ENCODE assay signal across 1 cellular context in the genomic region with DNA sequence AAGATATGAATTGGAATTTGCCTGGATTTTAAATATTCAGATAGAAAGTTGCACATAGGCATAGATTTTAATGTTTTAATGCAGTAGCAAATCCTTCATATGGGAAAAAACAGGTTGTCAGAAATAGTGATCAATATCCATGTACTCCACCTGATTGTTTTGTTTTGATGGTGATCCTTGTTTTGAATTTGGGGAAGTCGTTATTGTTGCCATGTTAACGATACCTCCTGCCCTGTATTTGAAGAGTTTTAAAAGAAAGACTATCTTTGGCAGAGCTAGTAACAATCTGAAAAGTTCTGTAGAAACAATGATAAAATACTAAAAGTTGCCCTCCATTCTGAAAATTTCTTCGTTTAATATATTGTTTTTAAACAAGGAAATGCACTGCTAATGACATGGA.
TF ChIP-seq lines count a peak whose summit lies in the region.

No MANE protein-coding gene starts in this region.

TF ChIP-seq in WTC11, 78 proteins besides CTCF, POLR2A, EP300 and RAD21 (continued from another document):
- TF ChIP-seq, protein P1, sequence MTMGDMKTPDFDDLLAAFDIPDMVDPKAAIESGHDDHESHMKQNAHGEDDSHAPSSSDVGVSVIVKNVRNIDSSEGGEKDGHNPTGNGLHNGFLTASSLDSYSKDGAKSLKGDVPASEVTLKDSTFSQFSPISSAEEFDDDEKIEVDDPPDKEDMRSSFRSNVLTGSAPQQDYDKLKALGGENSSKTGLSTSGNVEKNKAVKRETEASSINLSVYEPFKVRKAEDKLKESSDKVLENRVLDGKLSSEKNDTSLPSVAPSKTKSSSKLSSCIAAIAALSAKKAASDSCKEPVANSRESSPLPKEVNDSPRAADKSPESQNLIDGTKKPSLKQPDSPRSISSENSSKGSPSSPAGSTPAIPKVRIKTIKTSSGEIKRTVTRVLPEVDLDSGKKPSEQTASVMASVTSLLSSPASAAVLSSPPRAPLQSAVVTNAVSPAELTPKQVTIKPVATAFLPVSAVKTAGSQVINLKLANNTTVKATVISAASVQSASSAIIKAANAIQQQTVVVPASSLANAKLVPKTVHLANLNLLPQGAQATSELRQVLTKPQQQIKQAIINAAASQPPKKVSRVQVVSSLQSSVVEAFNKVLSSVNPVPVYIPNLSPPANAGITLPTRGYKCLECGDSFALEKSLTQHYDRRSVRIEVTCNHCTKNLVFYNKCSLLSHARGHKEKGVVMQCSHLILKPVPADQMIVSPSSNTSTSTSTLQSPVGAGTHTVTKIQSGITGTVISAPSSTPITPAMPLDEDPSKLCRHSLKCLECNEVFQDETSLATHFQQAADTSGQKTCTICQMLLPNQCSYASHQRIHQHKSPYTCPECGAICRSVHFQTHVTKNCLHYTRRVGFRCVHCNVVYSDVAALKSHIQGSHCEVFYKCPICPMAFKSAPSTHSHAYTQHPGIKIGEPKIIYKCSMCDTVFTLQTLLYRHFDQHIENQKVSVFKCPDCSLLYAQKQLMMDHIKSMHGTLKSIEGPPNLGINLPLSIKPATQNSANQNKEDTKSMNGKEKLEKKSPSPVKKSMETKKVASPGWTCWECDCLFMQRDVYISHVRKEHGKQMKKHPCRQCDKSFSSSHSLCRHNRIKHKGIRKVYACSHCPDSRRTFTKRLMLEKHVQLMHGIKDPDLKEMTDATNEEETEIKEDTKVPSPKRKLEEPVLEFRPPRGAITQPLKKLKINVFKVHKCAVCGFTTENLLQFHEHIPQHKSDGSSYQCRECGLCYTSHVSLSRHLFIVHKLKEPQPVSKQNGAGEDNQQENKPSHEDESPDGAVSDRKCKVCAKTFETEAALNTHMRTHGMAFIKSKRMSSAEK (CRISPR knock-in tag; IDR thresholded peaks at IDR 0.05; ENCODE audit: borderline replicate concordance): no peak
- TF ChIP-seq, protein P2, sequence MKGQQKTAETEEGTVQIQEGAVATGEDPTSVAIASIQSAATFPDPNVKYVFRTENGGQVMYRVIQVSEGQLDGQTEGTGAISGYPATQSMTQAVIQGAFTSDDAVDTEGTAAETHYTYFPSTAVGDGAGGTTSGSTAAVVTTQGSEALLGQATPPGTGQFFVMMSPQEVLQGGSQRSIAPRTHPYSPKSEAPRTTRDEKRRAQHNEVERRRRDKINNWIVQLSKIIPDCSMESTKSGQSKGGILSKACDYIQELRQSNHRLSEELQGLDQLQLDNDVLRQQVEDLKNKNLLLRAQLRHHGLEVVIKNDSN (CRISPR knock-in tag; IDR thresholded peaks at IDR 0.05): no peak
- no peak for TF ChIP-seq CREM (CRISPR knock-in tag; IDR thresholded peaks at IDR 0.05)
